ENCODE assay signal across 6 cellular contexts in genomic region chr10:60906825-60907224, GRCh38. TPM values are rescaled to one million over a fixed set of nuclear protein-coding genes. Genes with fewer than 3 reads are reported as not detected.
"Had no signal": no experiment of that assay in that cellular context is flagged by ENCODE, and none has a peak within 500 bp of the region (broad histone marks: within the 10 kb centered on the region; RNA-seq: fewer than 3 reads in every experiment).

No MANE protein-coding gene starts in this region.

RNA-seq across cellular contexts. Expression of gene RHOBTB1, which starts 37.2 kb away (rescaled TPM):
- total RNA-seq: activated CD4-positive, alpha-beta memory T cell treated with anti-CD3 and anti-CD28 coated beads for 36 hours; activated CD4-positive, alpha-beta T cell treated with anti-CD3 and anti-CD28 coated beads, Interleukin-2, amount 10 ng/mL, durations not matched to agents 24 days and 14 days; activated CD8-positive, alpha-beta memory T cell treated with anti-CD3 and anti-CD28 coated beads for 36 hours; activated naive CD4-positive, alpha-beta T cell treated with anti-CD3 and anti-CD28 coated beads for 36 hours; activated T-helper 1 cell treated with anti-CD3 and anti-CD28 coated beads, Interleukin-12 subunit alpha, Interleukin-12 subunit beta, Interleukin-2, Interleukin-4 antibody, amounts not matched to agents 30 ng/mL and 10 ng/mL and 1 ng/mL, durations not matched to agents 14 hours and 24 hours and 36 hours; T-helper 1 cell treated with Interleukin-12 subunit alpha and Interleukin-12 subunit beta and Interleukin-4 antibody, amounts not matched to agents 30 ng/mL and 1 ng/mL, for 36 hours had no signal
